In genomic region chr6:170129691-170130171, GRCh38 we compare ENCODE assay signal across 9 cellular contexts.
DNase-seq lines count a peak whose midpoint lies in the region; ATAC-seq and TF ChIP-seq lines count a peak whose summit lies in the region.
"Had no signal": no experiment of that assay in that cellular context is flagged by ENCODE, and none has a peak within 500 bp of the region (broad histone marks: within the 10 kb centered on the region; RNA-seq: fewer than 3 reads in every experiment).

No MANE protein-coding gene starts in this region.

- ATAC-seq in HG02938 (IDR thresholded peaks at IDR 0.05; ENCODE audit: unreplicated experiment): no peak

- no peak overlapping the region for H3K4me3 ChIP-seq in HEK293 (ENCODE audit: low read depth, low read length)

- no peaks in the 10 kb centered on the region for H3K36me3 ChIP-seq in HEK293 (ENCODE audit: control insufficient read depth in 2 of 2, insufficient read depth in 1 of 2, low read length in 2 of 2)

- CTCF ChIA-PET in HEK293 (lab: Yijun Ruan, JAX): no interaction called here

- H3K27ac ChIP-seq in HEK293 (ENCODE audit: extremely low read depth, low read depth, low read length): no peak overlapping the region

- no peaks in the 10 kb centered on the region for H3K9me3 ChIP-seq in HEK293 (ENCODE audit: control insufficient read depth, insufficient read depth, low read depth, low read length)

- no peak for TF ChIP-seq CTCF in HEK293 (tag by site-specific recombination; IDR thresholded peaks at IDR 0.05)
- no peak for TF ChIP-seq CTCF in GM20000 (IDR thresholded peaks at IDR 0.05; ENCODE audit: extremely low read depth, missing control alignments)

- POLR2A ChIA-PET in HEK293 (lab: Yijun Ruan, JAX): no interaction called here

- DNase-seq in NCI-H69 (lab: John Stamatoyannopoulos, UW) (peak; percentile 98), head of caudate nucleus (peak in 36 of 42 donors; percentile 22 to 69 (median 49)), renal cortical epithelial cell (ENCODE audit: low read depth) (peak; percentile 6), GOT3 (lab: John Stamatoyannopoulos, UW) (no peak), GM20000 (ENCODE audit: low spot score) (no peak), NAMALWA (ENCODE audit: low spot score) (no peak)
- DNase-seq: erythroblast had no signal

- no peaks in the 10 kb centered on the region for H3K4me1 ChIP-seq in HEK293 (ENCODE audit: control insufficient read depth, insufficient read depth, low read length)

- intact Hi-C loops in head of caudate nucleus (cut with DNase I): no loop called here

TF ChIP-seq in HEK293, 187 proteins besides CTCF, POLR2A, EP300 and RAD21:
- TF ChIP-seq HOXD13 (CRISPR knock-in tag; IDR thresholded peaks at IDR 0.05; ENCODE audit: borderline replicate concordance) (no peak), ZBTB6 (tag by site-specific recombination; IDR thresholded peaks at IDR 0.05) (peak; percentile 75; the same call in 1 of the 2 replicates), ZIC2 (tag by site-specific recombination; IDR thresholded peaks at IDR 0.05) (peak; percentile 90), ZBTB1 (tag by site-specific recombination; IDR thresholded peaks at IDR 0.05) (no peak), ZNF776 (tag by site-specific recombination; IDR thresholded peaks at IDR 0.05; ENCODE audit: borderline replicate concordance) (no peak), EGR2 (tag by site-specific recombination; IDR thresholded peaks at IDR 0.05; ENCODE audit: low read depth) (0 out of 2 replicates have a peak, but pooled peaks have one; percentile 6), GLIS2 (tag by site-specific recombination; IDR thresholded peaks at IDR 0.05) (0 out of 2 replicates have a peak, but pooled peaks have one; percentile 19), SP7 (tag by site-specific recombination; IDR thresholded peaks at IDR 0.05) (no peak), ZFHX2 (tag by site-specific recombination; conservative IDR thresholded peaks at IDR 0.05) (0 out of 2 replicates have a peak, but pooled peaks have one; percentile 9), ZSCAN4 (tag by site-specific recombination; IDR thresholded peaks at IDR 0.05) (no peak), ZNF518A (tag by site-specific recombination; conservative IDR thresholded peaks at IDR 0.05; ENCODE audit: low read depth) (no peak), ZEB2 (tag by site-specific recombination; IDR thresholded peaks at IDR 0.05) (no peak)

Comparison
In these comparisons a context has a peak if more than half of its experiments do, and no peak if none do; other contexts are left out.
1. DNase-seq: peak in NCI-H69 (single experiment), head of caudate nucleus (36 of 42) and renal cortical epithelial cell (single experiment); none in GOT3 (single experiment), GM20000 (single experiment) and NAMALWA (single experiment).